Comparison of ENCODE assay signal across 1 cellular context in the genomic region with DNA sequence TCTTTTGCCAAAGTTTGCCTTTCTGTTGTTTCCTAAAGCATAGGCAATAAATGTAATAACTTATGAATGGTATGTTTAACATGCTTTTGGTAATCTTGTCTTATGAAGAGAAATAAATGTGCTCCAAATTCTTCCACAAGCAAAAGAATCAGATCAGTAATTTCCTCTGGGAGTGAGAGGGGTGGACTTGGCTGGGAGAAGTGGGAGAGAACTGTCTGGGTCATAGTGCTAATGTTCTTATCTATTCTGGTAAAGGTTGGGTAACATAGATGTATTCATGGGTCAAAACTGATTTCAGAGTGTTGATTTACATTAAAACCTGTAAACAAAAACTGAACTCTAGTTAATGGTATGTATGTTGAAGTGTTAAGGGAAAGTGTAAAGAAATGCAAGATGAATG.
TF ChIP-seq lines count a peak whose summit lies in the region.

No MANE protein-coding gene starts in this region.

TF ChIP-seq in GM23338, 12 proteins besides CTCF, POLR2A, EP300 and RAD21 (continued from another document):
- TF ChIP-seq, protein P1, sequence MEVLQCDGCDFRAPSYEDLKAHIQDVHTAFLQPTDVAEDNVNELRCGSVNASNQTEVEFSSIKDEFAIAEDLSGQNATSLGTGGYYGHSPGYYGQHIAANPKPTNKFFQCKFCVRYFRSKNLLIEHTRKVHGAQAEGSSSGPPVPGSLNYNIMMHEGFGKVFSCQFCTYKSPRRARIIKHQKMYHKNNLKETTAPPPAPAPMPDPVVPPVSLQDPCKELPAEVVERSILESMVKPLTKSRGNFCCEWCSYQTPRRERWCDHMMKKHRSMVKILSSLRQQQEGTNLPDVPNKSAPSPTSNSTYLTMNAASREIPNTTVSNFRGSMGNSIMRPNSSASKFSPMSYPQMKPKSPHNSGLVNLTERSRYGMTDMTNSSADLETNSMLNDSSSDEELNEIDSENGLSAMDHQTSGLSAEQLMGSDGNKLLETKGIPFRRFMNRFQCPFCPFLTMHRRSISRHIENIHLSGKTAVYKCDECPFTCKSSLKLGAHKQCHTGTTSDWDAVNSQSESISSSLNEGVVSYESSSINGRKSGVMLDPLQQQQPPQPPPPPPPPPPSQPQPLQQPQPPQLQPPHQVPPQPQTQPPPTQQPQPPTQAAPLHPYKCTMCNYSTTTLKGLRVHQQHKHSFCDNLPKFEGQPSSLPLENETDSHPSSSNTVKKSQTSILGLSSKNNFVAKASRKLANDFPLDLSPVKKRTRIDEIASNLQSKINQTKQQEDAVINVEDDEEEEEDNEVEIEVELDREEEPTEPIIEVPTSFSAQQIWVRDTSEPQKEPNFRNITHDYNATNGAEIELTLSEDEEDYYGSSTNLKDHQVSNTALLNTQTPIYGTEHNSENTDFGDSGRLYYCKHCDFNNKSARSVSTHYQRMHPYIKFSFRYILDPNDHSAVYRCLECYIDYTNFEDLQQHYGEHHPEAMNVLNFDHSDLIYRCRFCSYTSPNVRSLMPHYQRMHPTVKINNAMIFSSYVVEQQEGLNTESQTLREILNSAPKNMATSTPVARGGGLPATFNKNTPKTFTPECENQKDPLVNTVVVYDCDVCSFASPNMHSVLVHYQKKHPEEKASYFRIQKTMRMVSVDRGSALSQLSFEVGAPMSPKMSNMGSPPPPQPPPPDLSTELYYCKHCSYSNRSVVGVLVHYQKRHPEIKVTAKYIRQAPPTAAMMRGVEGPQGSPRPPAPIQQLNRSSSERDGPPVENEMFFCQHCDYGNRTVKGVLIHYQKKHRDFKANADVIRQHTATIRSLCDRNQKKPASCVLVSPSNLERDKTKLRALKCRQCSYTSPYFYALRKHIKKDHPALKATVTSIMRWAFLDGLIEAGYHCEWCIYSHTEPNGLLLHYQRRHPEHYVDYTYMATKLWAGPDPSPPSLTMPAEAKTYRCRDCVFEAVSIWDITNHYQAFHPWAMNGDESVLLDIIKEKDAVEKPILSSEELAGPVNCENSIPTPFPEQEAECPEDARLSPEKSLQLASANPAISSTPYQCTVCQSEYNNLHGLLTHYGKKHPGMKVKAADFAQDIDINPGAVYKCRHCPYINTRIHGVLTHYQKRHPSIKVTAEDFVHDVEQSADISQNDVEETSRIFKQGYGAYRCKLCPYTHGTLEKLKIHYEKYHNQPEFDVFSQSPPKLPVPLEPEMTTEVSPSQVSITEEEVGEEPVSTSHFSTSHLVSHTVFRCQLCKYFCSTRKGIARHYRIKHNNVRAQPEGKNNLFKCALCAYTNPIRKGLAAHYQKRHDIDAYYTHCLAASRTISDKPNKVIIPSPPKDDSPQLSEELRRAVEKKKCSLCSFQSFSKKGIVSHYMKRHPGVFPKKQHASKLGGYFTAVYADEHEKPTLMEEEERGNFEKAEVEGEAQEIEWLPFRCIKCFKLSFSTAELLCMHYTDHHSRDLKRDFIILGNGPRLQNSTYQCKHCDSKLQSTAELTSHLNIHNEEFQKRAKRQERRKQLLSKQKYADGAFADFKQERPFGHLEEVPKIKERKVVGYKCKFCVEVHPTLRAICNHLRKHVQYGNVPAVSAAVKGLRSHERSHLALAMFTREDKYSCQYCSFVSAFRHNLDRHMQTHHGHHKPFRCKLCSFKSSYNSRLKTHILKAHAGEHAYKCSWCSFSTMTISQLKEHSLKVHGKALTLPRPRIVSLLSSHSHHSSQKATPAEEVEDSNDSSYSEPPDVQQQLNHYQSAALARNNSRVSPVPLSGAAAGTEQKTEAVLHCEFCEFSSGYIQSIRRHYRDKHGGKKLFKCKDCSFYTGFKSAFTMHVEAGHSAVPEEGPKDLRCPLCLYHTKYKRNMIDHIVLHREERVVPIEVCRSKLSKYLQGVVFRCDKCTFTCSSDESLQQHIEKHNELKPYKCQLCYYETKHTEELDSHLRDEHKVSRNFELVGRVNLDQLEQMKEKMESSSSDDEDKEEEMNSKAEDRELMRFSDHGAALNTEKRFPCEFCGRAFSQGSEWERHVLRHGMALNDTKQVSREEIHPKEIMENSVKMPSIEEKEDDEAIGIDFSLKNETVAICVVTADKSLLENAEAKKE (CRISPR knock-in tag; IDR thresholded peaks at IDR 0.05) = no peak
- TF ChIP-seq EZH2phosphoT487 (IDR thresholded peaks at IDR 0.05; ENCODE audit: unreplicated experiment) (no peak), STAT1 (IDR thresholded peaks at IDR 0.05; ENCODE audit: unreplicated experiment) (no peak), ZNF114 (CRISPR knock-in tag; IDR thresholded peaks at IDR 0.05) (no peak)
